ENCODE assay signal across 20 cellular contexts in the genomic region with DNA sequence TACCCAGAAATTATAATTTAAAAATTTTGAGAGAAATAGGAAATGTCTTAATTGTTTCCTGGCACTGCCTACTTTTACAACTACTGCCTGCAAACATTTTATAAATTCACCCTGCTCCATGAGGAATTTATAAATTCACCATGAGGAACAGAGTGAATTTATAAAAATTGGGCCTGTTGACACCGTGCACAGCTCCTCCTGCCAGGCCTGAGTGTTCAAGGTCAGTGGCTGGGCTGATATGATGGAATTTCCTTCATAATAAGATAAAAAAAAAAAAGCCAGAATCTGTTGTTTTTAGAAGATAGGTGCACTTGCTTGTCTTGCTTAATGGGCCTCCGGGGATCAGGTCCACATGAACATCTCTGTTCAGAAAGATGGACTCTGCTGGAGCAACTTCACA.
A peak's percentile ranks its signal among the peaks of the same experiment; 100 is the strongest.
DNase-seq lines count a peak whose midpoint lies in the region; ATAC-seq, FAIRE-seq and TF ChIP-seq lines count a peak whose summit lies in the region.
"Had no signal": no experiment of that assay in that cellular context is flagged by ENCODE, and none has a peak within 500 bp of the region (broad histone marks: within the 10 kb centered on the region; RNA-seq: fewer than 3 reads in every experiment).

No MANE protein-coding gene starts in this region.

- H3K4me2 ChIP-seq in HepG2 (ENCODE audit: low read depth, low read length): no peak overlapping the region
- H3K4me2 ChIP-seq: A549 had no signal

- H3K36me3 ChIP-seq in liver (ENCODE audit: control insufficient read depth in 4 of 4, insufficient read depth in 3 of 4, low read depth in 1 of 4, low read length in 3 of 4): no peaks in the 10 kb centered on the region
- no peaks in the 10 kb centered on the region for H3K36me3 ChIP-seq in HepG2 (replicated peaks in 1 of 2; ENCODE audit: control insufficient read depth in 1 of 2, insufficient read depth in 2 of 2, low read length in 2 of 2)
- H3K36me3 ChIP-seq in right lobe of liver: no peaks in the 10 kb centered on the region
- no peaks in the 10 kb centered on the region for H3K36me3 ChIP-seq in pancreas
- H3K36me3 ChIP-seq: BLaER1 treated with 17β-estradiol and CSF1 and Interleukin-3, amounts not matched to agents 10 nM and 100 nM had no signal

- TF ChIP-seq CTCF in liver (IDR thresholded peaks at IDR 0.05; ENCODE audit: low read depth, low read length, missing input control) (no peak), HepG2 (CRISPR knock-in tag; IDR thresholded peaks at IDR 0.05) (no peak), right lobe of liver (IDR thresholded peaks at IDR 0.05) (no peak), pancreas (IDR thresholded peaks at IDR 0.05) (no peak)

- 15% methylated on average over 2 of the region's 2 CpGs for WGBS in liver
- WGBS in HepG2 (ENCODE audit: low lambda C conversion rate): 38% methylated on average over 1 of the region's 2 CpGs
- WGBS in right lobe of liver (ENCODE audit: insufficient coverage, low coverage, low lambda C conversion rate, missing lambda C conversion rate): 40% methylated on average over 1 of the region's 2 CpGs
- WGBS in pancreas, 2 donors: 7 to 11% methylated on average over 2 of the region's 2 CpGs

- FAIRE-seq in HepG2 (lab: Jason Lieb, UNC) (no peak), pancreas (lab: Jason Lieb, UNC) (no peak)
- FAIRE-seq: A549, G401.6, GM12891, GM19239 had no signal

- H3K27ac ChIP-seq in liver (ENCODE audit: low read depth in 1 of 2, low read length in 2 of 2) (peak overlapping the region; percentile 39 to 40), HepG2 (ENCODE audit: extremely low read length, insufficient read depth, low read length) (no peak overlapping the region), right lobe of liver (peak overlapping the region; percentile 45 to 94 (median 94)), pancreas (no peak overlapping the region)
- H3K27ac ChIP-seq: 22Rv1; A549; BLaER1 treated with 17β-estradiol and CSF1 and Interleukin-3, amounts not matched to agents 10 nM and 100 nM; C4-2B had no signal

- no peak overlapping the region for H3K4me3 ChIP-seq in liver (ENCODE audit: low read depth in 1 of 3, low read length in 3 of 3)
- no peak overlapping the region for H3K4me3 ChIP-seq in HepG2 (replicated peaks in 1 of 3; ENCODE audit: insufficient read depth in 1 of 3, low read depth in 2 of 3, low read length in 3 of 3)
- no peak overlapping the region for H3K4me3 ChIP-seq in right lobe of liver
- H3K4me3 ChIP-seq in pancreas: no peak overlapping the region
- H3K4me3 ChIP-seq: A549; BLaER1 treated with 17β-estradiol and CSF1 and Interleukin-3, amounts not matched to agents 10 nM and 100 nM had no signal

- no peak for ATAC-seq in HepG2
- no peak for ATAC-seq in right lobe of liver
- ATAC-seq in pancreas: peak in 3 of 4 donors; percentile 38 to 54 (median 53)
- ATAC-seq: A549; CD8-positive, alpha-beta T cell had no signal

- TF ChIP-seq RAD21 in liver (IDR thresholded peaks at IDR 0.05) (peak in 1 of 2 donors; percentile 10), HepG2 (CRISPR knock-in tag; IDR thresholded peaks at IDR 0.05) (no peak)

- H3K9me3 ChIP-seq in liver (ENCODE audit: control insufficient read depth in 4 of 4, low read length in 3 of 4): no peaks in the 10 kb centered on the region
- no peaks in the 10 kb centered on the region for H3K9me3 ChIP-seq in HepG2 (ENCODE audit: low read length)
- H3K9me3 ChIP-seq in right lobe of liver: no peaks in the 10 kb centered on the region
- H3K9me3 ChIP-seq in pancreas: no peaks in the 10 kb centered on the region
- H3K9me3 ChIP-seq: A549; BLaER1 treated with 17β-estradiol and CSF1 and Interleukin-3, amounts not matched to agents 10 nM and 100 nM; Caco-2 had no signal

- TF ChIP-seq EP300 in HepG2 (IDR thresholded peaks at IDR 0.05; ENCODE audit: low read depth in 2 of 2, low read length in 2 of 2) (no peak), HepG2 (CRISPR knock-in tag; IDR thresholded peaks at IDR 0.05; ENCODE audit: borderline replicate concordance) (no peak)

- no peaks in the 10 kb centered on the region for H3K27me3 ChIP-seq in liver (ENCODE audit: control insufficient read depth in 4 of 4, insufficient read depth in 4 of 4, low read length in 3 of 4)
- no peaks in the 10 kb centered on the region for H3K27me3 ChIP-seq in HepG2 (ENCODE audit: control insufficient read depth in 1 of 2, insufficient read depth in 2 of 2, low read length in 2 of 2)
- H3K27me3 ChIP-seq in right lobe of liver: no peaks in the 10 kb centered on the region
- H3K27me3 ChIP-seq in pancreas: no peaks in the 10 kb centered on the region
- H3K27me3 ChIP-seq: BLaER1 treated with 17β-estradiol and CSF1 and Interleukin-3, amounts not matched to agents 10 nM and 100 nM had no signal

- no TSS peak for BruUV-seq in HepG2 (replicated peaks; lab: Mats Ljungman, UMichigan)

- TF ChIP-seq POLR2A in HepG2 (IDR thresholded peaks at IDR 0.05; ENCODE audit: insufficient read depth in 1 of 2, low read depth in 2 of 2, low read length in 2 of 2) (no peak), right lobe of liver (IDR thresholded peaks at IDR 0.05) (no peak)

- no peak overlapping the region for H2AFZ ChIP-seq in HepG2 (ENCODE audit: low read length)

- POLR2A ChIA-PET in HepG2 (lab: Yijun Ruan, JAX): no interaction called here

- DNase-seq in HepG2 (ENCODE audit: low spot score) (no peak), right lobe of liver (no peak), pancreas (no peak), occipital lobe (lab: John Stamatoyannopoulos, UW) (no peak), SIG-M5 treated with dmso at 0.1 percent for 504 hours (lab: John Stamatoyannopoulos, UW; ENCODE audit: unreplicated experiment) (no peak)
- DNase-seq: AML-193; Caco-2; Calu3; CD4-positive, alpha-beta T cell; CD8-positive, alpha-beta T cell; DMS79 treated with DMSO at 0.1 percent for 48 hours; GF-D8 had no signal

- H3K9ac ChIP-seq in liver (ENCODE audit: low read depth in 1 of 2, low read length in 2 of 2) (no peak overlapping the region), HepG2 (ENCODE audit: insufficient read depth, low read depth, low read length) (no peak overlapping the region)
- H3K9ac ChIP-seq: BLaER1 treated with 17β-estradiol and CSF1 and Interleukin-3, amounts not matched to agents 10 nM and 100 nM had no signal

- H3K79me2 ChIP-seq in HepG2 (ENCODE audit: insufficient read depth, low read length): no peaks in the 10 kb centered on the region

- CTCF ChIA-PET in HepG2 (lab: Yijun Ruan, JAX; ENCODE audit: low intra/inter-chr PET ratio, low total read pairs): no interaction called here

- intact Hi-C loops in HepG2 (cut with micrococcal nuclease; ENCODE audit: unreplicated experiment): no loop called here
- intact Hi-C loops in right lobe of liver (cut with DNase I): no loop called here
- intact Hi-C loops in pancreas (cut with DNase I): no loop called here

- H3K4me1 ChIP-seq in liver (ENCODE audit: control insufficient read depth in 4 of 4, insufficient read depth in 4 of 4, low read length in 3 of 4) (peaks cover 13 to 69% (median 43%) of the 10 kb centered on the region in 4 donors), HepG2 (ENCODE audit: insufficient read depth, low read length) (peaks cover 69% of the 10 kb centered on the region), right lobe of liver (peaks cover 0 to 74% (median 28%) of the 10 kb centered on the region in 4 donors), pancreas (peaks cover 3 to 21% (median 13%) of the 10 kb centered on the region in 3 donors)
- H3K4me1 ChIP-seq: A549 had no signal

- in situ Hi-C loops in HepG2 (cut with HindIII; ENCODE audit: extremely low pct_ligation_motif_present, low pct_unique_long_range_greater_than_20kb): no loop called here

- H4K20me1 ChIP-seq in HepG2 (ENCODE audit: insufficient read depth, low read length): no peaks in the 10 kb centered on the region
- H4K20me1 ChIP-seq: BLaER1 treated with 17β-estradiol and CSF1 and Interleukin-3, amounts not matched to agents 10 nM and 100 nM had no signal

TF ChIP-seq in liver, 16 proteins besides CTCF, POLR2A, EP300 and RAD21 (continues in another document):
- TF ChIP-seq, protein P1, sequence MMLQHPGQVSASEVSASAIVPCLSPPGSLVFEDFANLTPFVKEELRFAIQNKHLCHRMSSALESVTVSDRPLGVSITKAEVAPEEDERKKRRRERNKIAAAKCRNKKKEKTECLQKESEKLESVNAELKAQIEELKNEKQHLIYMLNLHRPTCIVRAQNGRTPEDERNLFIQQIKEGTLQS (IDR thresholded peaks at IDR 0.05): no peak
- TF ChIP-seq NR2F2 (IDR thresholded peaks at IDR 0.05): no peak
- TF ChIP-seq, protein P2, sequence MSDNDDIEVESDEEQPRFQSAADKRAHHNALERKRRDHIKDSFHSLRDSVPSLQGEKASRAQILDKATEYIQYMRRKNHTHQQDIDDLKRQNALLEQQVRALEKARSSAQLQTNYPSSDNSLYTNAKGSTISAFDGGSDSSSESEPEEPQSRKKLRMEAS (IDR thresholded peaks at IDR 0.05): no peak
- TF ChIP-seq FOXA1 (IDR thresholded peaks at IDR 0.05): no peak
- TF ChIP-seq TAF1 (conservative IDR thresholded peaks at IDR 0.05): no peak

TF ChIP-seq in HepG2, 621 proteins besides CTCF, POLR2A, EP300 and RAD21 (continues in another document):
- no peak for TF ChIP-seq CC2D1A (CRISPR knock-in tag; IDR thresholded peaks at IDR 0.05)
- no peak for TF ChIP-seq ZNF556 (CRISPR knock-in tag; IDR thresholded peaks at IDR 0.05; ENCODE audit: borderline replicate concordance)
- no peak for TF ChIP-seq PCBP1 (IDR thresholded peaks at IDR 0.05; ENCODE audit: borderline replicate concordance, low read depth, low read length)
- TF ChIP-seq, protein P3, sequence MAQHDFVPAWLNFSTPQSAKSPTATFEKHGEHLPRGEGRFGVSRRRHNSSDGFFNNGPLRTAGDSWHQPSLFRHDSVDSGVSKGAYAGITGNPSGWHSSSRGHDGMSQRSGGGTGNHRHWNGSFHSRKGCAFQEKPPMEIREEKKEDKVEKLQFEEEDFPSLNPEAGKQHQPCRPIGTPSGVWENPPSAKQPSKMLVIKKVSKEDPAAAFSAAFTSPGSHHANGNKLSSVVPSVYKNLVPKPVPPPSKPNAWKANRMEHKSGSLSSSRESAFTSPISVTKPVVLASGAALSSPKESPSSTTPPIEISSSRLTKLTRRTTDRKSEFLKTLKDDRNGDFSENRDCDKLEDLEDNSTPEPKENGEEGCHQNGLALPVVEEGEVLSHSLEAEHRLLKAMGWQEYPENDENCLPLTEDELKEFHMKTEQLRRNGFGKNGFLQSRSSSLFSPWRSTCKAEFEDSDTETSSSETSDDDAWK (CRISPR knock-in tag; IDR thresholded peaks at IDR 0.05): no peak

Comparison
In these comparisons a context has a peak if more than half of its experiments do, and no peak if none do; other contexts are left out.
1. H3K27ac ChIP-seq: peak in liver (2 of 2) and right lobe of liver (3 of 3); none in HepG2 (single experiment) and pancreas (0 of 4).
2. ATAC-seq: peak in pancreas (3 of 4); none in HepG2 (single experiment) and right lobe of liver (0 of 4).